In the genomic region with DNA sequence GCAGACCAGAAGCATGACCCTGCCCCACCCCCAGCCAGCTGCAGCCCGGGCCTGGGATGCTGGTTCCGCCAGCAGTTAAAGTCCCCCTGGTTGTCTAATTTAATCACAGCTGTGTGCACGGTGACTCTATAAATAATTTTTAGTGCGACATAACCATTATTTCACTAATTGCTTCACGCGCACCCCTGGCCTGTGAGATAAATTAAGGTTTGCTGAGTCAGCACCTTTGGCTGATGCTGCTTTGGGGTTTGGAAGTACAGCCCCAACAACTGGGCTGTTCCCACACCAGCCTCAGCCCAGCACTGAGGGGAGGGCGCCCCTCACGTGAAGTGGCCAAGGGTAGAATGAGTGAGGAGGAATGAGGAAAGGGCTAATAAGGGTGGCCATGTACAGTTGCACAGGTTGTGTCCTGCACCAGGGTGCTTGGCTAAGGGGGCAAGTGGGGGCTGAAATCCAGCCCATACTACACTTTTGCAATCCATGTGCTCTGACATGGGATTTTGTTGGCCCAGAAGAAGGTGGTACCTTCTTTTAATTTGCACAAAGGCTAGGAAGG, we compare ENCODE assay signal across 2 cellular contexts.
A peak's percentile ranks its signal among the peaks of the same experiment; 100 is the strongest.
TF ChIP-seq lines count a peak whose summit lies in the region.

No MANE protein-coding gene starts in this region.

TF ChIP-seq in A549, 52 proteins besides CTCF, POLR2A, EP300 and RAD21:
- TF ChIP-seq, protein P1, sequence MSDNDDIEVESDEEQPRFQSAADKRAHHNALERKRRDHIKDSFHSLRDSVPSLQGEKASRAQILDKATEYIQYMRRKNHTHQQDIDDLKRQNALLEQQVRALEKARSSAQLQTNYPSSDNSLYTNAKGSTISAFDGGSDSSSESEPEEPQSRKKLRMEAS (IDR thresholded peaks at IDR 0.05), result no peak
- TF ChIP-seq SMC3 (IDR thresholded peaks at IDR 0.05) (no peak), PHF8 (IDR thresholded peaks at IDR 0.05; ENCODE audit: borderline replicate concordance, low read depth) (no peak), CBX2 (IDR thresholded peaks at IDR 0.05; ENCODE audit: borderline replicate concordance, low read depth) (no peak), MAFK (IDR thresholded peaks at IDR 0.05; ENCODE audit: partially characterized antibody) (peak; percentile 99), NPAS2 (CRISPR knock-in tag; IDR thresholded peaks at IDR 0.05; ENCODE audit: borderline replicate concordance) (no peak)

TF ChIP-seq in H1, 55 proteins besides CTCF, POLR2A, EP300 and RAD21:
- TF ChIP-seq NRF1 (IDR thresholded peaks at IDR 0.05; ENCODE audit: low read depth, low read length), result no peak
- TF ChIP-seq MAFK (IDR thresholded peaks at IDR 0.05; ENCODE audit: low read depth, low read length), result peak; percentile 99
- no peak for TF ChIP-seq SIX5 (IDR thresholded peaks at IDR 0.05; ENCODE audit: low read depth, low read length)
- TF ChIP-seq SIN3A (conservative IDR thresholded peaks at IDR 0.05 in 1 of 2, IDR thresholded peaks at IDR 0.05 in 1 of 2; ENCODE audit: low read depth in 1 of 2, low read length in 2 of 2), result no peak
- no peak for TF ChIP-seq RNF2 (IDR thresholded peaks at IDR 0.05; ENCODE audit: borderline replicate concordance, low read depth, low read length, missing control alignments, poor library complexity, severe bottlenecking)
- TF ChIP-seq EZH2 (IDR thresholded peaks at IDR 0.05; ENCODE audit: low read depth, low read length, severe bottlenecking), result no peak
- no peak for TF ChIP-seq HDAC2 (IDR thresholded peaks at IDR 0.05; ENCODE audit: borderline replicate concordance in 1 of 2, low read depth in 2 of 2, low read length in 2 of 2)
- 0 out of 2 replicates have a peak, but pooled peaks have one; percentile 16 for TF ChIP-seq BACH1 (IDR thresholded peaks at IDR 0.05; ENCODE audit: low read length)
- TF ChIP-seq, protein P2, sequence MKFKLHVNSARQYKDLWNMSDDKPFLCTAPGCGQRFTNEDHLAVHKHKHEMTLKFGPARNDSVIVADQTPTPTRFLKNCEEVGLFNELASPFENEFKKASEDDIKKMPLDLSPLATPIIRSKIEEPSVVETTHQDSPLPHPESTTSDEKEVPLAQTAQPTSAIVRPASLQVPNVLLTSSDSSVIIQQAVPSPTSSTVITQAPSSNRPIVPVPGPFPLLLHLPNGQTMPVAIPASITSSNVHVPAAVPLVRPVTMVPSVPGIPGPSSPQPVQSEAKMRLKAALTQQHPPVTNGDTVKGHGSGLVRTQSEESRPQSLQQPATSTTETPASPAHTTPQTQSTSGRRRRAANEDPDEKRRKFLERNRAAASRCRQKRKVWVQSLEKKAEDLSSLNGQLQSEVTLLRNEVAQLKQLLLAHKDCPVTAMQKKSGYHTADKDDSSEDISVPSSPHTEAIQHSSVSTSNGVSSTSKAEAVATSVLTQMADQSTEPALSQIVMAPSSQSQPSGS (IDR thresholded peaks at IDR 0.05; ENCODE audit: low read length), result no peak
- TF ChIP-seq, protein P3, sequence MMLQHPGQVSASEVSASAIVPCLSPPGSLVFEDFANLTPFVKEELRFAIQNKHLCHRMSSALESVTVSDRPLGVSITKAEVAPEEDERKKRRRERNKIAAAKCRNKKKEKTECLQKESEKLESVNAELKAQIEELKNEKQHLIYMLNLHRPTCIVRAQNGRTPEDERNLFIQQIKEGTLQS (IDR thresholded peaks at IDR 0.05; ENCODE audit: insufficient read depth, low read depth, low read length), result no peak
- peak; percentile 52; the same call in 1 of the 2 replicates for TF ChIP-seq KDM1A (IDR thresholded peaks at IDR 0.05; ENCODE audit: borderline replicate concordance, low read length)
- TF ChIP-seq SIRT6 (IDR thresholded peaks at IDR 0.05; ENCODE audit: low read length), result no peak
- TF ChIP-seq CBX5 (IDR thresholded peaks at IDR 0.05; ENCODE audit: low read depth, low read length), result no peak
- TF ChIP-seq, protein P4, sequence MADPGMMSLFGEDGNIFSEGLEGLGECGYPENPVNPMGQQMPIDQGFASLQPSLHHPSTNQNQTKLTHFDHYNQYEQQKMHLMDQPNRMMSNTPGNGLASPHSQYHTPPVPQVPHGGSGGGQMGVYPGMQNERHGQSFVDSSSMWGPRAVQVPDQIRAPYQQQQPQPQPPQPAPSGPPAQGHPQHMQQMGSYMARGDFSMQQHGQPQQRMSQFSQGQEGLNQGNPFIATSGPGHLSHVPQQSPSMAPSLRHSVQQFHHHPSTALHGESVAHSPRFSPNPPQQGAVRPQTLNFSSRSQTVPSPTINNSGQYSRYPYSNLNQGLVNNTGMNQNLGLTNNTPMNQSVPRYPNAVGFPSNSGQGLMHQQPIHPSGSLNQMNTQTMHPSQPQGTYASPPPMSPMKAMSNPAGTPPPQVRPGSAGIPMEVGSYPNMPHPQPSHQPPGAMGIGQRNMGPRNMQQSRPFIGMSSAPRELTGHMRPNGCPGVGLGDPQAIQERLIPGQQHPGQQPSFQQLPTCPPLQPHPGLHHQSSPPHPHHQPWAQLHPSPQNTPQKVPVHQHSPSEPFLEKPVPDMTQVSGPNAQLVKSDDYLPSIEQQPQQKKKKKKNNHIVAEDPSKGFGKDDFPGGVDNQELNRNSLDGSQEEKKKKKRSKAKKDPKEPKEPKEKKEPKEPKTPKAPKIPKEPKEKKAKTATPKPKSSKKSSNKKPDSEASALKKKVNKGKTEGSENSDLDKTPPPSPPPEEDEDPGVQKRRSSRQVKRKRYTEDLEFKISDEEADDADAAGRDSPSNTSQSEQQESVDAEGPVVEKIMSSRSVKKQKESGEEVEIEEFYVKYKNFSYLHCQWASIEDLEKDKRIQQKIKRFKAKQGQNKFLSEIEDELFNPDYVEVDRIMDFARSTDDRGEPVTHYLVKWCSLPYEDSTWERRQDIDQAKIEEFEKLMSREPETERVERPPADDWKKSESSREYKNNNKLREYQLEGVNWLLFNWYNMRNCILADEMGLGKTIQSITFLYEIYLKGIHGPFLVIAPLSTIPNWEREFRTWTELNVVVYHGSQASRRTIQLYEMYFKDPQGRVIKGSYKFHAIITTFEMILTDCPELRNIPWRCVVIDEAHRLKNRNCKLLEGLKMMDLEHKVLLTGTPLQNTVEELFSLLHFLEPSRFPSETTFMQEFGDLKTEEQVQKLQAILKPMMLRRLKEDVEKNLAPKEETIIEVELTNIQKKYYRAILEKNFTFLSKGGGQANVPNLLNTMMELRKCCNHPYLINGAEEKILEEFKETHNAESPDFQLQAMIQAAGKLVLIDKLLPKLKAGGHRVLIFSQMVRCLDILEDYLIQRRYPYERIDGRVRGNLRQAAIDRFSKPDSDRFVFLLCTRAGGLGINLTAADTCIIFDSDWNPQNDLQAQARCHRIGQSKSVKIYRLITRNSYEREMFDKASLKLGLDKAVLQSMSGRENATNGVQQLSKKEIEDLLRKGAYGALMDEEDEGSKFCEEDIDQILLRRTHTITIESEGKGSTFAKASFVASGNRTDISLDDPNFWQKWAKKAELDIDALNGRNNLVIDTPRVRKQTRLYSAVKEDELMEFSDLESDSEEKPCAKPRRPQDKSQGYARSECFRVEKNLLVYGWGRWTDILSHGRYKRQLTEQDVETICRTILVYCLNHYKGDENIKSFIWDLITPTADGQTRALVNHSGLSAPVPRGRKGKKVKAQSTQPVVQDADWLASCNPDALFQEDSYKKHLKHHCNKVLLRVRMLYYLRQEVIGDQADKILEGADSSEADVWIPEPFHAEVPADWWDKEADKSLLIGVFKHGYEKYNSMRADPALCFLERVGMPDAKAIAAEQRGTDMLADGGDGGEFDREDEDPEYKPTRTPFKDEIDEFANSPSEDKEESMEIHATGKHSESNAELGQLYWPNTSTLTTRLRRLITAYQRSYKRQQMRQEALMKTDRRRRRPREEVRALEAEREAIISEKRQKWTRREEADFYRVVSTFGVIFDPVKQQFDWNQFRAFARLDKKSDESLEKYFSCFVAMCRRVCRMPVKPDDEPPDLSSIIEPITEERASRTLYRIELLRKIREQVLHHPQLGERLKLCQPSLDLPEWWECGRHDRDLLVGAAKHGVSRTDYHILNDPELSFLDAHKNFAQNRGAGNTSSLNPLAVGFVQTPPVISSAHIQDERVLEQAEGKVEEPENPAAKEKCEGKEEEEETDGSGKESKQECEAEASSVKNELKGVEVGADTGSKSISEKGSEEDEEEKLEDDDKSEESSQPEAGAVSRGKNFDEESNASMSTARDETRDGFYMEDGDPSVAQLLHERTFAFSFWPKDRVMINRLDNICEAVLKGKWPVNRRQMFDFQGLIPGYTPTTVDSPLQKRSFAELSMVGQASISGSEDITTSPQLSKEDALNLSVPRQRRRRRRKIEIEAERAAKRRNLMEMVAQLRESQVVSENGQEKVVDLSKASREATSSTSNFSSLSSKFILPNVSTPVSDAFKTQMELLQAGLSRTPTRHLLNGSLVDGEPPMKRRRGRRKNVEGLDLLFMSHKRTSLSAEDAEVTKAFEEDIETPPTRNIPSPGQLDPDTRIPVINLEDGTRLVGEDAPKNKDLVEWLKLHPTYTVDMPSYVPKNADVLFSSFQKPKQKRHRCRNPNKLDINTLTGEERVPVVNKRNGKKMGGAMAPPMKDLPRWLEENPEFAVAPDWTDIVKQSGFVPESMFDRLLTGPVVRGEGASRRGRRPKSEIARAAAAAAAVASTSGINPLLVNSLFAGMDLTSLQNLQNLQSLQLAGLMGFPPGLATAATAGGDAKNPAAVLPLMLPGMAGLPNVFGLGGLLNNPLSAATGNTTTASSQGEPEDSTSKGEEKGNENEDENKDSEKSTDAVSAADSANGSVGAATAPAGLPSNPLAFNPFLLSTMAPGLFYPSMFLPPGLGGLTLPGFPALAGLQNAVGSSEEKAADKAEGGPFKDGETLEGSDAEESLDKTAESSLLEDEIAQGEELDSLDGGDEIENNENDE (IDR thresholded peaks at IDR 0.05; ENCODE audit: insufficient replicate concordance, low read length), result no peak
- TF ChIP-seq SP1 (IDR thresholded peaks at IDR 0.05; ENCODE audit: low read depth, low read length), result no peak
